Comparison of ENCODE assay signal across 14 cellular contexts in the genomic region with DNA sequence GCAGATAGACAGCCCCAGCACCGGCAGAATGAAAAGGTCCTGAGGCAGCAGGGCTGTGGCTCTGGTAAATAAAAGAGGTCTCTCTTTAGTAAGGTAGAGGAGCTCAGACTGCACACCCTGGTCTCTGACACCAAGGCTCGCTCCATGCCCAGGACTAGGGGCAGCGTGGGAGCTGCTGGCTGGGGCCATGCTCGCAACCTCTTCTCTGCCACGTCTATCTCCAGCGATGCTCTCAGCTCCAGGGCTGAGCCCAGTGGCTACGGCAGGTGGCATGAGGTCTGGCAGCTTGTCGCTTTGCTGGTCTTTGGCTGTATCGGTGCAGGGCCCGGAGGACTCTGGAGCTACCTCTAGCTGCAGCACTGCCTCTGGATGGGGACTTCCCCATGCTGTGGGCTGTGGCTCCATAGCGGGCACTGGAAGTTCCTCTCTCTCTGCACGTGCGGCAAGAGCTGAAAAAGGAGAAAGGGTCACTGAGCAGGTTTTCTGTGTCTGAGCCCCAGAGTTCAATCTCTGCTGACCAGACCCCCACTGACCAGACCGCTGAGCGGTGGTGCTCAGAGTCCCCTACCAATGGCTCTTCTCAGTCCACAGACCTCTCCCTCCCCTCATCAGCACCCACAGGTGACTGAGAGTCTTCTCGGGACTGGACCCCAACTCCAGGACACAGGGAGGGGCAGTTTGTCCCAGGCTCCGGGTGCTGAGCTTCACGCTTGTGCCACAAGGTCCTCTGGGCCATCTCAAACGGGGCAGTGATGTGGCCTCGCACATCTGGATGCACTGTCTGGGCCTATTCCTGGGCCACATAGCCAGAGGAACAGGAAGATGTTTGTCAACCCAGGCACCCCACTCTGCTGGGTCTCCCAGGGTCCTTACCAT. TPM values are rescaled to one million over a fixed set of nuclear protein-coding genes. Genes with fewer than 3 reads are reported as not detected.
"Had no signal": no experiment of that assay in that cellular context is flagged by ENCODE, and none has a peak within 500 bp of the region (broad histone marks: within the 10 kb centered on the region; RNA-seq: fewer than 3 reads in every experiment).

No MANE protein-coding gene starts in this region.

RNA-seq across cellular contexts. Expression of a gene that starts 24.2 kb away (rescaled TPM):
- total RNA-seq: activated CD8-positive, alpha-beta memory T cell treated with anti-CD3 and anti-CD28 coated beads for 36 hours; activated naive CD8-positive, alpha-beta T cell treated with anti-CD3 and anti-CD28 coated beads for 36 hours; activated T-helper 1 cell treated with anti-CD3 and anti-CD28 coated beads, Interleukin-12 subunit alpha, Interleukin-12 subunit beta, Interleukin-2, Interleukin-4 antibody, amounts not matched to agents 30 ng/mL and 10 ng/mL and 1 ng/mL, durations not matched to agents 14 hours and 24 hours and 36 hours; colonic mucosa; gastroesophageal sphincter; heart left ventricle; kidney epithelial cell; liver; occipital lobe; posterior vena cava; skeletal muscle tissue had no signal
- polyA plus RNA-seq: esophagus, heart left ventricle, liver, neural cell, SK-N-SH had no signal
